17 cellular contexts compared by ENCODE assay signal in the genomic region with DNA sequence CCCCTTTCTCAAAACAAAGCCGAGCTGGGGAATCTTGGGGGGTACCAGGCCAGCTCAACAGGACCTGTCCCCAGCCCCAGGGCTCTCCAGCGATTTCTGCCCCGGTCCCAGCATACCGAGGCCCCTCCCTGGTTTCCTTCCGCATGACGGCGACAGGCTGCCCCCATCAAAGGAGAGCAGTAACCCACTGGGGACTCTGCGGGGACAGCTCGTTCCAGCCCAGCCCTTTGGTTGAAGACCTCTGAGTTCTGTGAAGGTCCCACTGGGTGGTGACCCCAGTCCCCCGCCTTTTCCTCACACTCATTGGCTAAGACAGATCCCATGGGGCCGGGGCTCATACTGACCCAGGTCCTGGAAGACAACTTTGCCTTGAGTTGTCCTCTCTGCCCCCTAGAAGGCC. TPM values are rescaled to one million over a fixed set of nuclear protein-coding genes. Genes with fewer than 3 reads are reported as not detected.
DNase-seq lines count a peak whose midpoint lies in the region; ATAC-seq and FAIRE-seq lines count a peak whose summit lies in the region.
"Had no signal": no experiment of that assay in that cellular context is flagged by ENCODE, and none has a peak within 500 bp of the region (broad histone marks: within the 10 kb centered on the region; RNA-seq: fewer than 3 reads in every experiment).

No MANE protein-coding gene starts in this region.

- H3K36me3 ChIP-seq in neuronal stem cell (replicated peaks in 1 of 2; ENCODE audit: control insufficient read depth in 2 of 2, insufficient read depth in 2 of 2, low read length in 2 of 2), result no peaks in the 10 kb centered on the region
- H3K36me3 ChIP-seq in aorta (ENCODE audit: control insufficient read depth in 1 of 2, insufficient read depth in 2 of 2, low read length in 1 of 2), result no peaks in the 10 kb centered on the region
- H3K36me3 ChIP-seq: MG63 had no signal

- H3K4me2 ChIP-seq in neuronal stem cell (ENCODE audit: insufficient read depth, low read length, poor library complexity, severe bottlenecking), result no peak overlapping the region

- peak; percentile 4 for ATAC-seq in Right ventricle myocardium inferior
- ATAC-seq in left ventricle myocardium superior, result peak; percentile 23
- ATAC-seq in aorta (ENCODE audit: low FRiP score), result no peak

- H3K79me1 ChIP-seq in neuronal stem cell (ENCODE audit: low read depth, low read length), result peaks cover 4% of the 10 kb centered on the region

- H4K8ac ChIP-seq in neuronal stem cell (ENCODE audit: low read depth, low read length), result no peak overlapping the region

- H2BK5ac ChIP-seq in neuronal stem cell (ENCODE audit: low read length), result peak overlapping the region; percentile 48

- peak overlapping the region; percentile 11 for H3K18ac ChIP-seq in neuronal stem cell (ENCODE audit: low read length)

- peak overlapping the region; percentile 17 for H2BK15ac ChIP-seq in neuronal stem cell (ENCODE audit: low read length)

- H3K9me3 ChIP-seq in neuronal stem cell (replicated peaks in 1 of 2; ENCODE audit: control insufficient read depth in 2 of 2, insufficient read depth in 1 of 2, low read depth in 1 of 2, low read length in 2 of 2), result peaks cover 0 to 2% of the 10 kb centered on the region in 2 donors
- no peaks in the 10 kb centered on the region for H3K9me3 ChIP-seq in aorta (ENCODE audit: control insufficient read depth, low read length)
- H3K9me3 ChIP-seq: MG63 had no signal

- peak overlapping the region; percentile 94 for H3K14ac ChIP-seq in neuronal stem cell (ENCODE audit: low read length)

- no peak overlapping the region for H3K4ac ChIP-seq in neuronal stem cell (ENCODE audit: low read length)

- H4K91ac ChIP-seq in neuronal stem cell (ENCODE audit: low read depth, low read length, poor library complexity), result no peak overlapping the region

- H2AFZ ChIP-seq in neuronal stem cell (ENCODE audit: low read length), result no peak overlapping the region

- no peak overlapping the region for H3K4me3 ChIP-seq in neuronal stem cell (ENCODE audit: low read length in 2 of 2)
- no peak overlapping the region for H3K4me3 ChIP-seq in aorta (ENCODE audit: low read length in 2 of 2)
- H3K4me3 ChIP-seq: MG63 had no signal

- H3K4me1 ChIP-seq in neuronal stem cell (ENCODE audit: control insufficient read depth in 2 of 2, insufficient read depth in 1 of 2, low read depth in 1 of 2, low read length in 2 of 2) (peaks cover 3 to 8% of the 10 kb centered on the region in 2 donors), aorta (ENCODE audit: control insufficient read depth in 1 of 2, insufficient read depth in 2 of 2, low read length in 2 of 2) (no peaks in the 10 kb centered on the region)

- no peak for FAIRE-seq in urothelium cell line (lab: Jason Lieb, UNC)

- H2BK120ac ChIP-seq in neuronal stem cell (ENCODE audit: low read depth, low read length), result peak overlapping the region; percentile 47

- intact Hi-C loops in Right ventricle myocardium inferior (cut with DNase I), result loop anchor here (5.0 kb wide), 1 partner anchor 34 kb away; no protein-coding TSS in a partner anchor
- intact Hi-C loops in cardiac septum (cut with DNase I), result no loop called here
- intact Hi-C loops in left ventricle myocardium superior (cut with micrococcal nuclease), result no loop called here
- intact Hi-C loops in aorta (cut with DNase I), result no loop called here

- H2BK12ac ChIP-seq in neuronal stem cell (ENCODE audit: low read length), result peak overlapping the region; percentile 41

- WGBS in neuronal stem cell (ENCODE audit: extremely low coverage in 2 of 2, insufficient read length in 2 of 2, insufficient replicate concordance in 1 of 2), 2 donors, result no CpG with 5 or more reads among the region's 11 CpGs
- 88% methylated on average over 11 of the region's 11 CpGs for WGBS in aorta, 2 donors

- no peak overlapping the region for H2AK5ac ChIP-seq in neuronal stem cell (ENCODE audit: low read depth, low read length)

- peak overlapping the region; percentile 21 for H3K9ac ChIP-seq in neuronal stem cell (ENCODE audit: low read depth, low read length, poor library complexity)

- H3K23ac ChIP-seq in neuronal stem cell (ENCODE audit: low read depth, low read length, poor library complexity), result no peak overlapping the region

- H3K27ac ChIP-seq in neuronal stem cell (replicated peaks; ENCODE audit: low read length) (no peak overlapping the region), aorta (ENCODE audit: low read depth in 1 of 2, low read length in 2 of 2) (no peak overlapping the region)
- H3K27ac ChIP-seq: C4-2B had no signal

- DNase-seq in Right ventricle myocardium inferior (ENCODE audit: missing footprints) (no peak), cardiac septum (ENCODE audit: low spot score) (no peak), left ventricle myocardium superior (peak; percentile 70), neuronal stem cell (ENCODE audit: low spot score) (no peak), aorta (peak; percentile 32 to 70), urothelium cell line (ENCODE audit: low spot score) (no peak), amygdala (lab: John Stamatoyannopoulos, UW) (no peak), OCI-M1 (lab: John Stamatoyannopoulos, UW) (no peak)
- DNase-seq: 8988T, KG1, MG63, NCI-H1105, NCI-H1694 treated with DMSO at 0.1 percent for 48 hours, NCI-H2171 had no signal

- H3K27me3 ChIP-seq in neuronal stem cell (ENCODE audit: control insufficient read depth in 3 of 3, insufficient read depth in 3 of 3, low read depth in 1 of 3, low read length in 3 of 3) (peaks cover 4 to 95% (median 19%) of the 10 kb centered on the region in 3 experiments), aorta (ENCODE audit: control insufficient read depth in 1 of 2, insufficient read depth in 2 of 2, low read length in 1 of 2) (no peaks in the 10 kb centered on the region)

RNA-seq across cellular contexts. Expression of gene SMTNL2, which starts 4.1 kb away (rescaled TPM):
- total RNA-seq in Right ventricle myocardium inferior (48.6 TPM), cardiac septum (8.1 TPM), left ventricle myocardium superior (47.4 TPM), aorta (1 to 10 TPM in 1 of 2 donors, under 1 TPM in 1; 0.49 to 1.7 TPM)
- 8.7 TPM for polyA plus RNA-seq in neuronal stem cell (2013, experiment 1 of 2)
- polyA plus RNA-seq in neuronal stem cell (2013, experiment 2 of 2), result 9.0 TPM
- not detected for polyA plus RNA-seq in aorta

RNA-seq across cellular contexts. Expression of gene GGT6, which starts 28.0 kb away (rescaled TPM):
- 0.14 TPM for total RNA-seq in Right ventricle myocardium inferior
- not detected for total RNA-seq in cardiac septum
- total RNA-seq in left ventricle myocardium superior, result 0.22 TPM
- not detected for polyA plus RNA-seq in neuronal stem cell (2013, experiment 1 of 2)
- polyA plus RNA-seq in neuronal stem cell (2013, experiment 2 of 2), result not detected
- total RNA-seq in aorta, result not detected
- polyA plus RNA-seq in aorta, result 1 to 10 TPM in 1 of 2 donors, not detected in 1; 3.5 TPM
- total RNA-seq: H4, NCI-H460 had no signal

RNA-seq across cellular contexts. Expression of gene MYBBP1A, which starts 33.2 kb away (rescaled TPM):
- total RNA-seq in Right ventricle myocardium inferior (19.2 TPM), cardiac septum (26.1 TPM), left ventricle myocardium superior (18.5 TPM), aorta (10 to 100 TPM; 35.2 to 36.6 TPM)
- polyA plus RNA-seq in neuronal stem cell (2013, experiment 1 of 2), result 15.0 TPM
- polyA plus RNA-seq in neuronal stem cell (2013, experiment 2 of 2), result 14.9 TPM
- polyA plus RNA-seq in aorta, result 10 to 100 TPM in 1 of 2 donors, 1 to 10 TPM in 1; 8.0 to 37.6 TPM

RNA-seq across cellular contexts. Expression of gene ALOX15, which starts 53.1 kb away (rescaled TPM):
- 0.19 TPM for total RNA-seq in Right ventricle myocardium inferior
- 0.35 TPM for total RNA-seq in cardiac septum
- total RNA-seq in left ventricle myocardium superior, result 4.5 TPM
- 0.21 TPM for polyA plus RNA-seq in neuronal stem cell (2013, experiment 1 of 2)
- polyA plus RNA-seq in neuronal stem cell (2013, experiment 2 of 2), result 0.15 TPM
- total RNA-seq in aorta, result not detected
- polyA plus RNA-seq in aorta, result not detected
- total RNA-seq: H4 had no signal

Comparison
In these comparisons a context has a peak if more than half of its experiments do, and no peak if none do; other contexts are left out.
1. DNase-seq: peak in left ventricle myocardium superior (single experiment) and aorta (2 of 2); none in Right ventricle myocardium inferior (single experiment), cardiac septum (single experiment), neuronal stem cell (single experiment), urothelium cell line (single experiment), amygdala (0 of 56) and OCI-M1 (single experiment).